ENCODE assay signal across 15 cellular contexts in genomic region chr13:29436291-29436690, GRCh38.
A peak's percentile ranks its signal among the peaks of the same experiment; 100 is the strongest.
DNase-seq lines count a peak whose midpoint lies in the region; ATAC-seq, FAIRE-seq and TF ChIP-seq lines count a peak whose summit lies in the region.
"Had no signal": no experiment of that assay in that cellular context is flagged by ENCODE, and none has a peak within 500 bp of the region (broad histone marks: within the 10 kb centered on the region; RNA-seq: fewer than 3 reads in every experiment).

No MANE protein-coding gene starts in this region.

- DNase-seq in left ventricle myocardium inferior (no peak), Right ventricle myocardium inferior (ENCODE audit: missing footprints) (no peak), dermis blood vessel endothelial cell (peak; percentile 58), lung (ENCODE audit: low spot score) (no peak), retina (no peak), NCI-H2171 (lab: John Stamatoyannopoulos, UW) (no peak), GM12892 (ENCODE audit: insufficient read length) (no peak)
- DNase-seq: activated B cell treated with CpG ODN at 0.5 μM for 24 hours, amygdala, DND-41, foreskin melanocyte, NCI-H446, nucleus accumbens, SHP77 treated with DMSO at 0.1 percent for 48 hours had no signal

- no peak for TF ChIP-seq CTCF in left ventricle myocardium inferior (IDR thresholded peaks at IDR 0.05; ENCODE audit: borderline replicate concordance)
- no peak for TF ChIP-seq CTCF in lung (IDR thresholded peaks at IDR 0.05; ENCODE audit: control extremely low read depth, extremely low read depth)

- peaks cover 84% of the 10 kb centered on the region for H3K4me1 ChIP-seq in left ventricle myocardium inferior
- H3K4me1 ChIP-seq in lung (ENCODE audit: control insufficient read depth in 2 of 2, insufficient read depth in 2 of 2, low read length in 2 of 2): peaks cover 7 to 17% of the 10 kb centered on the region in 2 donors

- no peak for FAIRE-seq in GM12892 (lab: Jason Lieb, UNC)

- intact Hi-C loops in left ventricle myocardium inferior (cut with micrococcal nuclease) (no loop called here), Right ventricle myocardium inferior (cut with DNase I) (no loop called here)

- WGBS in lung, 2 donors: 73 to 82% methylated on average over 1 of the region's 1 CpG

- no peaks in the 10 kb centered on the region for H3K9me3 ChIP-seq in left ventricle myocardium inferior (replicated peaks)
- H3K9me3 ChIP-seq in lung (ENCODE audit: control insufficient read depth in 2 of 2, insufficient read depth in 1 of 2, low read length in 1 of 2): no peaks in the 10 kb centered on the region

- H3K27ac ChIP-seq in left ventricle myocardium inferior (replicated peaks): peak overlapping the region; percentile 91
- H3K27ac ChIP-seq in lung (ENCODE audit: low read depth in 1 of 2, low read length in 1 of 2): peak overlapping the region in 1 of 2 donors; percentile 80

- H3K4me3 ChIP-seq in left ventricle myocardium inferior (peak overlapping the region; percentile 7), lung (no peak overlapping the region)

- no peaks in the 10 kb centered on the region for H3K36me3 ChIP-seq in left ventricle myocardium inferior
- H3K36me3 ChIP-seq in lung (ENCODE audit: control insufficient read depth in 2 of 2, insufficient read depth in 2 of 2, low read length in 2 of 2): no peaks in the 10 kb centered on the region

- ATAC-seq in Right ventricle myocardium inferior: no peak
- ATAC-seq in lung (ENCODE audit: insufficient read depth, low FRiP score): peak; percentile 59
- ATAC-seq in HG03025 (IDR thresholded peaks at IDR 0.05; ENCODE audit: low FRiP score, unreplicated experiment): no peak

- no peak for TF ChIP-seq POLR2A in GM12892 (IDR thresholded peaks at IDR 0.05; ENCODE audit: low read depth, low read length)

- H3K27me3 ChIP-seq in left ventricle myocardium inferior (ENCODE audit: low read depth) (no peaks in the 10 kb centered on the region), lung (ENCODE audit: control insufficient read depth, insufficient read depth) (peaks cover 3% of the 10 kb centered on the region)
